Comparison of ENCODE assay signal across 9 cellular contexts in the genomic region with DNA sequence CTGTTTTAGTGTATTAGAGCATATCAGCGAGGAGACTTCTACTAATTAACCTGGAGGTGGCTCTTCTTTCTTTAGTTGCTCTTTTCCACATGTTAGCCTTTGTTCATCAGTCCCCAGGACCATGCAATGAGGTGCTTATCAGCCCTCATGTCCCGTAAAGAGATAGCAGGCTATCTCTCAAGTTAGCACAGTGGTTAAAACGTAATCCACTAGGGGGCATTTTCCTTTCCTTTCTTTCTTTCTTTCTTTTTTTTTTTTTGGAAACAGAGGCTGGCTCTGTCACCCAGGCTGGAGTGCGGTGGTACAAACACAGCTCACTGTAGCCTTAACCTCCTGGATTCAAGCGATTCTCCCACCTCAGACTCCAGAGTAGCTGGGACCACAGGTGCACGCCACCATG. TPM values are rescaled to one million over a fixed set of nuclear protein-coding genes. Genes with fewer than 3 reads are reported as not detected.
DNase-seq lines count a peak whose midpoint lies in the region; ATAC-seq, FAIRE-seq and TF ChIP-seq lines count a peak whose summit lies in the region.
"Not testable (repeated sequence)": the region's sequence is repeated elsewhere in the genome, so short reads cannot be mapped to it uniquely, and the experiment has no call there.
"Had no signal": no experiment of that assay in that cellular context is flagged by ENCODE, and none has a peak within 500 bp of the region (broad histone marks: within the 10 kb centered on the region; RNA-seq: fewer than 3 reads in every experiment).

No MANE protein-coding gene starts in this region.

- not testable (repeated sequence) for FAIRE-seq in GM12878 (lab: Jason Lieb, UNC)
- FAIRE-seq in HepG2 (lab: Jason Lieb, UNC): peak; percentile 51

- CTCF ChIA-PET in GM12878 (lab: Yijun Ruan, JAX); HepG2 (lab: Yijun Ruan, JAX; ENCODE audit: low intra/inter-chr PET ratio, low total read pairs): not testable (repeated sequence)

- in situ Hi-C loops in GM12878 (cut with MboI); HepG2 (cut with HindIII; ENCODE audit: extremely low pct_ligation_motif_present, low pct_unique_long_range_greater_than_20kb): not testable (repeated sequence)

- TF ChIP-seq RAD21 in GM12878 (IDR thresholded peaks at IDR 0.05; ENCODE audit: insufficient read depth, low read depth, low read length); HepG2 (CRISPR knock-in tag; IDR thresholded peaks at IDR 0.05): not testable (repeated sequence)

- not testable (repeated sequence) for DNase-seq in DND-41; GM12878 (ENCODE audit: low read depth, low spot score); heart left ventricle; HepG2 (ENCODE audit: low spot score); sciatic nerve (ENCODE audit: low spot score)

- H3F3A ChIP-seq in Loucy (ENCODE audit: low read depth): not testable (repeated sequence)

- H3K36me3 ChIP-seq in DND-41 (ENCODE audit: insufficient read depth, low read length); Loucy (ENCODE audit: insufficient read depth, low read length); GM12878 (ENCODE audit: control insufficient read depth in 2 of 2, insufficient read depth in 2 of 2, low read length in 1 of 2); heart left ventricle; HepG2 (replicated peaks in 1 of 2; ENCODE audit: control insufficient read depth in 1 of 2, insufficient read depth in 2 of 2, low read length in 2 of 2): not testable (repeated sequence)

- SMC1A ChIA-PET in GM12878 (lab: Charles Lee; ENCODE audit: uncharacterized antibody, unreplicated experiment): not testable (repeated sequence)

- intact Hi-C loops in GM12878 (cut with micrococcal nuclease; ENCODE audit: unreplicated experiment); heart left ventricle (cut with DNase I); HepG2 (cut with micrococcal nuclease; ENCODE audit: unreplicated experiment); sciatic nerve (cut with DNase I): not testable (repeated sequence)

- H3K9me3 ChIP-seq in DND-41 (ENCODE audit: insufficient read depth, low read length, severe bottlenecking); Loucy (ENCODE audit: insufficient read depth, low read depth, low read length); GM12878 (replicated peaks; ENCODE audit: control insufficient read depth, insufficient read depth, low read length); heart left ventricle; HepG2 (ENCODE audit: low read length): not testable (repeated sequence)

- H3K9me2 ChIP-seq in Loucy (replicated peaks; ENCODE audit: low read depth, low read length): not testable (repeated sequence)

- POLR2A ChIA-PET in GM12878 (lab: Charles Lee); HepG2 (lab: Yijun Ruan, JAX): not testable (repeated sequence)

- not testable (repeated sequence) for TF ChIP-seq CTCF in DND-41 (IDR thresholded peaks at IDR 0.05; ENCODE audit: borderline replicate concordance, extremely low read depth, low read length, poor library complexity, severe bottlenecking); GM12878 (IDR thresholded peaks at IDR 0.05 in 2 of 3, conservative IDR thresholded peaks at IDR 0.05 in 1 of 3; ENCODE audit: control insufficient read depth in 2 of 3, extremely low read depth in 1 of 3, insufficient read depth in 1 of 3, low read depth in 3 of 3, low read length in 3 of 3); heart left ventricle (IDR thresholded peaks at IDR 0.05)
- TF ChIP-seq CTCF in Loucy (conservative IDR thresholded peaks at IDR 0.05; ENCODE audit: low read length): 0 out of 2 replicates have a peak, but pooled peaks have one; percentile 8
- TF ChIP-seq CTCF in HepG2 (CRISPR knock-in tag; IDR thresholded peaks at IDR 0.05): peak; percentile 19; the same call in 1 of the 2 replicates

- not testable (repeated sequence) for H3K79me2 ChIP-seq in DND-41 (ENCODE audit: insufficient read depth, low read length); Loucy (ENCODE audit: insufficient read depth, low read length); GM12878 (ENCODE audit: control insufficient read depth, insufficient read depth, low read length); HepG2 (ENCODE audit: insufficient read depth, low read length)

- not testable (repeated sequence) for H4K20me1 ChIP-seq in DND-41 (ENCODE audit: insufficient read depth, low read length); Loucy (ENCODE audit: insufficient read depth, low read length, poor library complexity, severe bottlenecking); GM12878 (ENCODE audit: control insufficient read depth, insufficient read depth); HepG2 (ENCODE audit: insufficient read depth, low read length)

- 94% methylated on average over 1 of the region's 6 CpGs for WGBS in GM12878 (ENCODE audit: insufficient coverage, insufficient replicate concordance, low lambda C conversion rate, missing lambda C conversion rate)
- WGBS in heart left ventricle, 4 donors: 25 to 63% (median 34%) methylated on average over 1 to 3 of the region's 6 CpGs
- WGBS in HepG2 (ENCODE audit: low lambda C conversion rate): 19% methylated on average over 6 of the region's 6 CpGs

- not testable (repeated sequence) for H3K27me3 ChIP-seq in DND-41 (ENCODE audit: insufficient read depth, low read length, poor library complexity); Loucy (ENCODE audit: insufficient read depth, low read length, poor library complexity, severe bottlenecking); GM12878 (replicated peaks in 1 of 2; ENCODE audit: control insufficient read depth in 2 of 2, insufficient read depth in 2 of 2, low read length in 1 of 2); heart left ventricle; HepG2 (ENCODE audit: control insufficient read depth in 1 of 2, insufficient read depth in 2 of 2, low read length in 2 of 2)

- not testable (repeated sequence) for H3K4me3 ChIP-seq in DND-41 (ENCODE audit: low read depth in 1 of 2, low read length in 2 of 2); Loucy (ENCODE audit: low read length, poor library complexity, severe bottlenecking); GM12878; heart left ventricle; HepG2 (replicated peaks in 1 of 3; ENCODE audit: insufficient read depth in 1 of 3, low read depth in 2 of 3, low read length in 3 of 3)

- ATAC-seq in DND-41 (ENCODE audit: insufficient read depth, low read depth): peak; percentile 67
- ATAC-seq in SK-N-SH treated with all-trans-retinoic acid at 6 μM for 48 hours: peak; percentile 29; the same call in 2 of the 3 replicates
- peak; percentile 35; the same call in 2 of the 3 replicates for ATAC-seq in GM12878
- ATAC-seq in heart left ventricle: peak in 3 of 4 donors; percentile 13 to 53 (median 50)
- ATAC-seq in HepG2: peak; percentile 86
- peak; percentile 17 for ATAC-seq in sciatic nerve

- RAD21 ChIA-PET in GM12878 (lab: Charles Lee; ENCODE audit: unreplicated experiment): not testable (repeated sequence)

- H3K9ac ChIP-seq in DND-41 (ENCODE audit: low read depth, low read length); Loucy (ENCODE audit: low read depth, low read length, poor library complexity, severe bottlenecking); GM12878 (ENCODE audit: control insufficient read depth, insufficient read depth, low read length); HepG2 (ENCODE audit: insufficient read depth, low read depth, low read length): not testable (repeated sequence)

- not testable (repeated sequence) for H3K27ac ChIP-seq in DND-41 (ENCODE audit: low read length); GM12878 (ENCODE audit: control insufficient read depth, insufficient read depth); heart left ventricle; HepG2 (ENCODE audit: extremely low read length, insufficient read depth, low read length)

- not testable (repeated sequence) for H3K4me2 ChIP-seq in DND-41 (ENCODE audit: insufficient read depth, low read length); Loucy (ENCODE audit: low read depth, low read length, poor library complexity, severe bottlenecking); GM12878 (ENCODE audit: control insufficient read depth, insufficient read depth); HepG2 (ENCODE audit: low read depth, low read length)

- not testable (repeated sequence) for BruUV-seq in GM12878 (replicated peaks; lab: Mats Ljungman, UMichigan)
- TSS peak; percentile 54 for BruUV-seq in HepG2 (replicated peaks; lab: Mats Ljungman, UMichigan)

- H2AFZ ChIP-seq in DND-41 (ENCODE audit: low read depth, low read length); Loucy (ENCODE audit: low read length); GM12878 (ENCODE audit: control insufficient read depth, low read depth, low read length); HepG2 (ENCODE audit: low read length): not testable (repeated sequence)

- TF ChIP-seq POLR2A in GM12878 (IDR thresholded peaks at IDR 0.05; ENCODE audit: low read depth, low read length); heart left ventricle (IDR thresholded peaks at IDR 0.05); HepG2 (IDR thresholded peaks at IDR 0.05; ENCODE audit: insufficient read depth in 1 of 2, low read depth in 2 of 2, low read length in 2 of 2): not testable (repeated sequence)

- not testable (repeated sequence) for TF ChIP-seq EP300 in GM12878 (IDR thresholded peaks at IDR 0.05; ENCODE audit: borderline replicate concordance in 1 of 2, control insufficient read depth in 1 of 2, low read depth in 2 of 2, low read length in 2 of 2); HepG2 (IDR thresholded peaks at IDR 0.05; ENCODE audit: low read depth in 2 of 2, low read length in 2 of 2); HepG2 (CRISPR knock-in tag; IDR thresholded peaks at IDR 0.05; ENCODE audit: borderline replicate concordance)

- not testable (repeated sequence) for H3K4me1 ChIP-seq in DND-41 (ENCODE audit: insufficient read depth, low read length); Loucy (ENCODE audit: insufficient read depth, low read length, poor library complexity, severe bottlenecking); GM12878 (ENCODE audit: control insufficient read depth, insufficient read depth, low read length); heart left ventricle; HepG2 (ENCODE audit: insufficient read depth, low read length)

RNA-seq across cellular contexts. Expression of a gene that starts 4.3 kb away (rescaled TPM):
- total RNA-seq in GM12878 (2013; cell fraction: nucleolus; rRNA removed): 4.3 and 6.1 TPM in 2 replicates
- total RNA-seq in GM12878 (2014; rRNA removed) (1.9 TPM in 2 replicates), GM12878 (2014; rRNA removed; fragmentation: Illumina TruSeq; extraction: Trizol) (1.2 and 1.9 TPM in 2 replicates), GM12878 (2021) (1.2 and 2.2 TPM in 2 replicates), heart left ventricle (1 to 10 TPM in 8 of 9 donors, under 1 TPM in 1; 0.60 to 3.3 (median 1.7) TPM), HepG2 (2016; rRNA removed; fragmentation: Illumina TruSeq; extraction: Trizol) (0.20 TPM in 1 of 2 replicates, not detected in the other), sciatic nerve (8.9 TPM)
- 0.55 TPM for polyA plus RNA-seq in GM12878 (2011; ENCODE audit: low read depth)
- polyA plus RNA-seq in GM12878 (2011; rRNA removed) (1.7 and 2.8 TPM in 2 replicates), GM12878 (2014; fragmentation: Illumina TruSeq; extraction: Trizol) (1.8 and 3.5 TPM in 2 replicates), GM12878 (2014; fragmentation: Nextera tagmentation; extraction: Ambion mirVana) (1 to 10 TPM; 1.3 to 1.5 TPM), GM12878 (2014; rRNA removed) (0.99 and 2.1 TPM in 2 replicates), GM12878 (2016; fragmentation: Nextera tagmentation; extraction: Ambion mirVana) (1 to 10 TPM in 1 of 2 experiments, under 1 TPM in 1; 0.88 to 1.5 TPM), heart left ventricle (1 to 10 TPM in 1 of 2 donors, under 1 TPM in 1; 0.42 to 2.2 TPM), HepG2 (2011; rRNA removed) (0.20 and 0.26 TPM in 2 replicates)
- polyA plus RNA-seq in GM12878 (2011; cell fraction: cytosol; rRNA removed): 0.37 and 0.60 TPM in 2 replicates
- polyA plus RNA-seq in GM12878 (2011; cell fraction: nucleus; rRNA removed): 4.0 and 4.6 TPM in 2 replicates
- 1.3 and 2.2 TPM in 2 replicates for polyA plus RNA-seq in GM12878 (2012)
- polyA minus RNA-seq in GM12878 (2011; rRNA and poly(A)+ RNA removed): 1.4 and 1.7 TPM in 2 replicates
- not detected in 2 replicates for polyA minus RNA-seq in GM12878 (2011; cell fraction: cytosol; rRNA and poly(A)+ RNA removed)
- polyA minus RNA-seq in GM12878 (2011; cell fraction: nucleus; rRNA and poly(A)+ RNA removed): 2.4 and 4.0 TPM in 2 replicates
- total RNA-seq in HepG2 (2016; cell fraction: cytosol; rRNA removed; fragmentation: Illumina TruSeq; extraction: Trizol; ENCODE audit: low read depth): not detected in 2 replicates
- total RNA-seq in HepG2 (2016; cell fraction: insoluble cytoplasmic fraction; rRNA removed; fragmentation: Illumina TruSeq; extraction: Trizol): 0.13 TPM in 1 of 2 replicates, not detected in the other
- 0.24 TPM in 1 of 2 replicates, not detected in the other for total RNA-seq in HepG2 (2016; cell fraction: membrane; rRNA removed; fragmentation: Illumina TruSeq; extraction: Trizol)
- 0.53 and 0.85 TPM in 2 replicates for total RNA-seq in HepG2 (2016; cell fraction: nucleus; rRNA removed; fragmentation: Illumina TruSeq; extraction: Trizol)
- polyA plus RNA-seq in HepG2 (2011; cell fraction: cytosol; rRNA removed): 0.35 TPM in 1 of 2 replicates, not detected in the other
- polyA plus RNA-seq in HepG2 (2011; cell fraction: nucleus; rRNA removed): 0.90 and 1.4 TPM in 2 replicates
- 0.33 and 0.60 TPM in 2 replicates for polyA plus RNA-seq in HepG2 (2012)
- not detected in 2 replicates for polyA plus RNA-seq in HepG2 (2016; cell fraction: cytosol; fragmentation: Illumina TruSeq; extraction: Trizol; ENCODE audit: low read depth)
- polyA plus RNA-seq in HepG2 (2016; cell fraction: insoluble cytoplasmic fraction; fragmentation: Illumina TruSeq; extraction: Trizol; ENCODE audit: low read depth): 0.23 TPM in 1 of 2 replicates, not detected in the other
- not detected in 2 replicates for polyA plus RNA-seq in HepG2 (2016; cell fraction: membrane; fragmentation: Illumina TruSeq; extraction: Trizol; ENCODE audit: low read depth)
- 0.70 and 1.8 TPM in 2 replicates for polyA plus RNA-seq in HepG2 (2016; cell fraction: nucleus; fragmentation: Illumina TruSeq; extraction: Trizol; ENCODE audit: insufficient read depth, low read depth)
- 0.48 TPM in 1 of 2 replicates, not detected in the other for polyA minus RNA-seq in HepG2 (2011; rRNA and poly(A)+ RNA removed; ENCODE audit: low replicate concordance)
- polyA minus RNA-seq in HepG2 (2011; cell fraction: cytosol; rRNA and poly(A)+ RNA removed): not detected in 2 replicates
- polyA minus RNA-seq in HepG2 (2011; cell fraction: nucleus; rRNA and poly(A)+ RNA removed): 1.8 and 2.1 TPM in 2 replicates
- total RNA-seq: H7, HT-29 had no signal

Comparison
In these comparisons a context has a peak if more than half of its experiments do, and no peak if none do; other contexts are left out.
1. ATAC-seq: peak in every context shown above with its lines; median percentile 86 in HepG2; 67 in DND-41; 50 in heart left ventricle; 35 in GM12878; 29 in SK-N-SH treated with all-trans-retinoic acid at 6 μM for 48 hours; 17 in sciatic nerve.